In the genomic region with DNA sequence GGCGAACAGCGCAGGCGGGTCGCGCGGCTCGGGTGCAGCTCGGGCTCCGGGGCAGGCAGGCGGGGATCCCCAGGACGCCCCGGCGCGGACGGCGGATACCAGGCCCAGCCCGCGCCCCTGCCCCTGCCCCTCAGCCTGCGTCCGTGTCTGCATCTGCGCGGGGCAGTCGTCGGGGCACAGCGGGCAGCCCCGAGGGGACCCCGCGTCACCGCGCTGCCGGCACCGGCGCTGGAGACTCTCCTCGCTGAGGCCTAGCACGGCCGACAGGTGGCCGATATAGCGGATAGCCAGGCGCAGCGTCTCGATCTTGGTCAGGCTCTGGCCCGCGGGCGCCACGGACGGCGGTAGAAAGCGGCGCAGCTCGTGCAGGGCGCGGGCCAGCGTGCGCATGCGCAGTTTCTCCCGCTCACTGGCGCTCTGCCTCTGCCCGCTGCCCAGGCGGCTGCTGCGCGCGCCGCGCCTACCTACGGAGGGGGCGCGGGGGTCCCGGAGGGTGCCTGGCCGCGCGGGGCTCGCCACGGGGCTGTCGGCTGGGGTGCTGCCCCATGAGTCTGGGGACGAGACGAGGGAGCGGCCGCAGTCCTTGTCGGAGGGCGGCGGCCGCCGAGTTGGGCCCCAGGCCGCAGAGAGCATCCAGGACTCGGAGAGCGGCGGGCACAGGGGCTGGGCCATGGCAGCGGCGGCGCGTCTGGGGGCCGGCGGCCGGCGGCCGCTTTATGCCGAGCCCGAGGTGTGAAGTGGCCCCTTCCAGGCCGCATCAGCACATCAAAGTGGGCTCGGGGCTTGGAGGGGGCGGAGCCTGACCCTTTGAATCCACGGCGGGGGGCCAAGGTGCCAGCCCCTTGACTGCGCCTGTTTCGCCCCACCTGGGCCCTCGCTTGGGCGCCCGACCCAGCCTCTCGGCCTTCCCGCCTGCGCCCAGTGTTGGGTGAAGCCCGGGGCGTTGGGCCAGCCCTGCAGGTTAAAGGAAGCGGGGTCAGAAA, we compare ENCODE assay signal across 8 cellular contexts. TPM values are rescaled to one million over a fixed set of nuclear protein-coding genes. Genes with fewer than 3 reads are reported as not detected.
DNase-seq lines count a peak whose midpoint lies in the region; ATAC-seq and TF ChIP-seq lines count a peak whose summit lies in the region.

A gene with protein sequence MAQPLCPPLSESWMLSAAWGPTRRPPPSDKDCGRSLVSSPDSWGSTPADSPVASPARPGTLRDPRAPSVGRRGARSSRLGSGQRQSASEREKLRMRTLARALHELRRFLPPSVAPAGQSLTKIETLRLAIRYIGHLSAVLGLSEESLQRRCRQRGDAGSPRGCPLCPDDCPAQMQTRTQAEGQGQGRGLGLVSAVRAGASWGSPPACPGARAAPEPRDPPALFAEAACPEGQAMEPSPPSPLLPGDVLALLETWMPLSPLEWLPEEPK (minus strand): TSS at position 690 of the 983 bp plus-strand sequence. CDS start 18 bp downstream, at position 672.

- CTCF ChIA-PET in Calu3 (lab: Charles Lee), result interaction anchor here (0.8 to 3.1 kb wide), 9 partner anchors 11 to 124 kb away, joined by 3 to 18 read pairs (median 6); no protein-coding TSS in a partner anchor

- peaks cover 14% of the 10 kb centered on the region for H3K27me3 Mint-ChIP-seq in Calu3 (ENCODE audit: unreplicated experiment)
- H3K27me3 Mint-ChIP-seq in endothelial cell (ENCODE audit: unreplicated experiment), result peaks cover 10% of the 10 kb centered on the region

- ATAC-seq in GM21390 (IDR thresholded peaks at IDR 0.05; ENCODE audit: unreplicated experiment), result peak; percentile 91

- no peak within 1 kb of the TSS for H3K27ac Mint-ChIP-seq in Calu3 (ENCODE audit: unreplicated experiment)
- H3K27ac Mint-ChIP-seq in endothelial cell (ENCODE audit: unreplicated experiment), result no peak within 1 kb of the TSS

- DNase-seq in Calu3 (peak; percentile 98), HUDEP-2 (lab: John Stamatoyannopoulos, UW; ENCODE audit: unreplicated experiment in 76 of 76) (peak in 73 of 76 experiments; percentile 43 to 93 (median 85)), NOMO-1 treated with DMSO at 0.1 percent for 48 hours (lab: John Stamatoyannopoulos, UW; ENCODE audit: unreplicated experiment) (peak; percentile 95), endothelial cell (ENCODE audit: low spot score) (peak; percentile 95), midbrain (lab: John Stamatoyannopoulos, UW) (peak; percentile 91)
- DNase-seq in activated CD8-positive, alpha-beta memory T cell treated with anti-CD3 and anti-CD28 coated beads, Interleukin-2, amount 50 U/mL, for 1 hour (ENCODE audit: extremely low read depth), result peak; percentile 61
- peak; percentile 81 to 82 for DNase-seq in stimulated activated CD8-positive, alpha-beta memory T cell treated with anti-CD3 and anti-CD28 coated beads, Interleukin-15, amount 100 ng/mL, for 48 hours (ENCODE audit: low read depth in 2 of 2)

- H3K4me3 Mint-ChIP-seq in Calu3 (ENCODE audit: low read depth, unreplicated experiment), result peak within 1 kb of the TSS; percentile 62
- H3K4me3 Mint-ChIP-seq in endothelial cell (ENCODE audit: unreplicated experiment), result no peak within 1 kb of the TSS

- no peaks in the 10 kb centered on the region for H3K9me3 Mint-ChIP-seq in Calu3 (ENCODE audit: low read depth, unreplicated experiment)
- H3K9me3 Mint-ChIP-seq in endothelial cell (ENCODE audit: unreplicated experiment), result no peaks in the 10 kb centered on the region

- peaks cover 7% of the 10 kb centered on the region for H3K36me3 Mint-ChIP-seq in Calu3 (ENCODE audit: insufficient read depth, unreplicated experiment)
- H3K36me3 Mint-ChIP-seq in endothelial cell (ENCODE audit: low read depth, unreplicated experiment), result no peaks in the 10 kb centered on the region

- peaks cover 25% of the 10 kb centered on the region for H3K4me1 Mint-ChIP-seq in Calu3 (ENCODE audit: low read depth, unreplicated experiment)
- H3K4me1 Mint-ChIP-seq in endothelial cell (ENCODE audit: unreplicated experiment), result no peaks in the 10 kb centered on the region

- no TSS peak for BruUV-seq in Calu3 (replicated peaks; lab: Mats Ljungman, UMichigan)

- peak; percentile 92 for TF ChIP-seq CTCF in Calu3 (IDR thresholded peaks at IDR 0.05; ENCODE audit: unreplicated experiment)
- TF ChIP-seq CTCF in endothelial cell (IDR thresholded peaks at IDR 0.05; ENCODE audit: unreplicated experiment), result peak; percentile 77

- intact Hi-C loops in Calu3 (cut with micrococcal nuclease; ENCODE audit: unreplicated experiment), result loop anchor here (1.0 kb wide), 1 partner anchor 11 kb away; no protein-coding TSS in a partner anchor

RNA-seq across cellular contexts. Expression of the gene that starts here (rescaled TPM):
- total RNA-seq in Calu3 (2022) (5.3 and 5.9 TPM in 2 replicates), endothelial cell (ENCODE audit: unreplicated experiment) (not detected)

Comparison
In these comparisons a context has a peak if more than half of its experiments do, and no peak if none do; other contexts are left out.
1. Peak in every context shown above with its lines: DNase-seq and ATAC-seq.
2. Peak in DNase-seq in endothelial cell; RNA of the gene not detected or under 1 TPM.